ENCODE assay signal across 26 cellular contexts in genomic region chr6:84453499-84453898, GRCh38.
DNase-seq lines count a peak whose midpoint lies in the region; ATAC-seq and TF ChIP-seq lines count a peak whose summit lies in the region.
"Had no signal": no experiment of that assay in that cellular context is flagged by ENCODE, and none has a peak within 500 bp of the region (broad histone marks: within the 10 kb centered on the region; RNA-seq: fewer than 3 reads in every experiment).

No MANE protein-coding gene starts in this region.

- H3K27ac ChIP-seq in GM23248, result no peak overlapping the region
- H3K27ac ChIP-seq: BLaER1 treated with 17β-estradiol and CSF1 and Interleukin-3, amounts not matched to agents 10 nM and 100 nM had no signal

- H3K36me3 Mint-ChIP-seq in effector memory CD8-positive, alpha-beta T cell (ENCODE audit: insufficient read depth), result no peaks in the 10 kb centered on the region
- H3K36me3 Mint-ChIP-seq: CD4-positive, alpha-beta memory T cell had no signal

- H3K79me2 ChIP-seq in GM23248 (ENCODE audit: insufficient read depth), result no peaks in the 10 kb centered on the region

- H3K36me3 ChIP-seq in GM23248 (ENCODE audit: low read depth), result no peaks in the 10 kb centered on the region
- H3K36me3 ChIP-seq: BLaER1 treated with 17β-estradiol and CSF1 and Interleukin-3, amounts not matched to agents 10 nM and 100 nM; HAP-1 had no signal

- H3K9me3 Mint-ChIP-seq in effector memory CD8-positive, alpha-beta T cell, result peaks cover 0 to 3% of the 10 kb centered on the region in 2 donors

- H3K4me1 Mint-ChIP-seq in effector memory CD8-positive, alpha-beta T cell (ENCODE audit: low read depth in 2 of 2), result no peaks in the 10 kb centered on the region
- H3K4me1 Mint-ChIP-seq: CD4-positive, alpha-beta memory T cell had no signal

- ATAC-seq in effector memory CD8-positive, alpha-beta T cell (replicated peaks), result no peak
- ATAC-seq: Panc1 had no signal

- no peaks in the 10 kb centered on the region for H3K27me3 ChIP-seq in GM23248 (replicated peaks; ENCODE audit: insufficient read depth)
- H3K27me3 ChIP-seq: BLaER1 treated with 17β-estradiol and CSF1 and Interleukin-3, amounts not matched to agents 10 nM and 100 nM had no signal

- no peaks in the 10 kb centered on the region for H3F3A ChIP-seq in GM23248 (ENCODE audit: insufficient read depth)

- no peak overlapping the region for H3K9ac ChIP-seq in GM23248
- H3K9ac ChIP-seq: BLaER1 treated with 17β-estradiol and CSF1 and Interleukin-3, amounts not matched to agents 10 nM and 100 nM had no signal

- H3K4me2 ChIP-seq in GM23248 (ENCODE audit: unreplicated experiment), result peak overlapping the region; percentile 39
- H3K4me2 ChIP-seq: BLaER1 treated with 17β-estradiol and CSF1 and Interleukin-3, amounts not matched to agents 10 nM and 100 nM had no signal

- no peak overlapping the region for H3K27ac Mint-ChIP-seq in effector memory CD8-positive, alpha-beta T cell
- H3K27ac Mint-ChIP-seq: CD4-positive, alpha-beta memory T cell; T-helper 1 cell treated with Interleukin-12 subunit alpha and Interleukin-12 subunit beta and Interleukin-4 antibody, amounts not matched to agents 30 μg/mL and 1 μg/mL, for 36 hours had no signal

- H3K27me3 Mint-ChIP-seq in effector memory CD8-positive, alpha-beta T cell, result no peaks in the 10 kb centered on the region
- H3K27me3 Mint-ChIP-seq: CD4-positive, alpha-beta memory T cell had no signal

- peak; percentile 44 for DNase-seq in AG10803 (ENCODE audit: low read depth)
- DNase-seq in GM23248, result peak; percentile 63
- peak; percentile 16 for DNase-seq in RPMI7951 (ENCODE audit: low read depth)
- DNase-seq in fibroblast of gingiva (ENCODE audit: low read depth), result peak; percentile 27
- no peak for DNase-seq in effector memory CD8-positive, alpha-beta T cell
- no peak for DNase-seq in CD1c-positive myeloid dendritic cell (ENCODE audit: extremely low spot score)
- no peak for DNase-seq in activated effector memory CD4-positive, alpha-beta T cell treated with Interleukin-2 at 50 U/mL for 16 hours
- DNase-seq in stimulated activated CD4-positive, alpha-beta T cell treated with anti-CD3 and anti-CD28 coated beads, Interleukin-12 subunit alpha, Interleukin-12 subunit beta, amount 100 ng/mL, for 4 hours, result no peak
- DNase-seq: 8988T; ACHN; AML-193; CD4-positive, alpha-beta memory T cell; COR-L47; DMS 273 treated with DMSO at 0.1 percent for 48 hours; DMS79 treated with DMSO at 0.1 percent for 48 hours; GOT3; KBM-7; NCI-H2029 treated with DMSO at 0.1 percent for 48 hours; NCI-H2227 treated with DMSO at 0.1 percent for 48 hours; NCI-H526 treated with DMSO at 0.1 percent for 48 hours; SHP77 treated with DMSO at 0.1 percent for 48 hours; SW 1271 had no signal

- H3K4me3 Mint-ChIP-seq in effector memory CD8-positive, alpha-beta T cell, result no peak overlapping the region
- H3K4me3 Mint-ChIP-seq: CD4-positive, alpha-beta memory T cell; T-helper 1 cell treated with Interleukin-12 subunit alpha and Interleukin-12 subunit beta and Interleukin-4 antibody, amounts not matched to agents 30 μg/mL and 1 μg/mL, for 36 hours had no signal

- no peak for TF ChIP-seq CTCF in AG10803 (conservative IDR thresholded peaks at IDR 0.05; ENCODE audit: low read length)

- H3K4me3 ChIP-seq in AG10803 (ENCODE audit: low read length) (no peak overlapping the region), GM23248 (no peak overlapping the region)
- H3K4me3 ChIP-seq: BLaER1 treated with 17β-estradiol and CSF1 and Interleukin-3, amounts not matched to agents 10 nM and 100 nM; HAP-1 had no signal

- H3K4me1 ChIP-seq in GM23248 (ENCODE audit: insufficient read depth), result peaks cover 9% of the 10 kb centered on the region
- H3K4me1 ChIP-seq: BLaER1 treated with 17β-estradiol and CSF1 and Interleukin-3, amounts not matched to agents 10 nM and 100 nM; HAP-1 had no signal

- H3K9me2 ChIP-seq in GM23248 (ENCODE audit: insufficient read depth), result no peaks in the 10 kb centered on the region

- no peak overlapping the region for H2AFZ ChIP-seq in GM23248

- H3K9me3 ChIP-seq in GM23248 (ENCODE audit: low read depth), result no peaks in the 10 kb centered on the region
- H3K9me3 ChIP-seq: BLaER1 treated with 17β-estradiol and CSF1 and Interleukin-3, amounts not matched to agents 10 nM and 100 nM; HAP-1 had no signal

- in situ Hi-C loops in GM23248 (cut with MboI), result no loop called here

- no peaks in the 10 kb centered on the region for H4K20me1 ChIP-seq in GM23248 (ENCODE audit: insufficient read depth)
- H4K20me1 ChIP-seq: BLaER1 treated with 17β-estradiol and CSF1 and Interleukin-3, amounts not matched to agents 10 nM and 100 nM had no signal

Comparison
In these comparisons a context has a peak if more than half of its experiments do, and no peak if none do; other contexts are left out.
1. DNase-seq: peak in AG10803 (single experiment), GM23248 (single experiment), RPMI7951 (single experiment) and fibroblast of gingiva (single experiment); none in effector memory CD8-positive, alpha-beta T cell (0 of 3), CD1c-positive myeloid dendritic cell (single experiment), activated effector memory CD4-positive, alpha-beta T cell treated with Interleukin-2 at 50 U/mL for 16 hours (single experiment) and stimulated activated CD4-positive, alpha-beta T cell treated with anti-CD3 and anti-CD28 coated beads, Interleukin-12 subunit alpha, Interleukin-12 subunit beta, amount 100 ng/mL, for 4 hours (single experiment).